In genomic region chr2:17689010-17689409, GRCh38 we compare ENCODE assay signal across 1 cellular context.
TF ChIP-seq lines count a peak whose summit lies in the region.

No MANE protein-coding gene starts in this region.

TF ChIP-seq in A549, 52 proteins besides CTCF, POLR2A, EP300 and RAD21 (continued from another document):
- TF ChIP-seq MAFK (IDR thresholded peaks at IDR 0.05; ENCODE audit: partially characterized antibody) = peak; percentile 40
